ENCODE assay signal across 9 cellular contexts in the genomic region with DNA sequence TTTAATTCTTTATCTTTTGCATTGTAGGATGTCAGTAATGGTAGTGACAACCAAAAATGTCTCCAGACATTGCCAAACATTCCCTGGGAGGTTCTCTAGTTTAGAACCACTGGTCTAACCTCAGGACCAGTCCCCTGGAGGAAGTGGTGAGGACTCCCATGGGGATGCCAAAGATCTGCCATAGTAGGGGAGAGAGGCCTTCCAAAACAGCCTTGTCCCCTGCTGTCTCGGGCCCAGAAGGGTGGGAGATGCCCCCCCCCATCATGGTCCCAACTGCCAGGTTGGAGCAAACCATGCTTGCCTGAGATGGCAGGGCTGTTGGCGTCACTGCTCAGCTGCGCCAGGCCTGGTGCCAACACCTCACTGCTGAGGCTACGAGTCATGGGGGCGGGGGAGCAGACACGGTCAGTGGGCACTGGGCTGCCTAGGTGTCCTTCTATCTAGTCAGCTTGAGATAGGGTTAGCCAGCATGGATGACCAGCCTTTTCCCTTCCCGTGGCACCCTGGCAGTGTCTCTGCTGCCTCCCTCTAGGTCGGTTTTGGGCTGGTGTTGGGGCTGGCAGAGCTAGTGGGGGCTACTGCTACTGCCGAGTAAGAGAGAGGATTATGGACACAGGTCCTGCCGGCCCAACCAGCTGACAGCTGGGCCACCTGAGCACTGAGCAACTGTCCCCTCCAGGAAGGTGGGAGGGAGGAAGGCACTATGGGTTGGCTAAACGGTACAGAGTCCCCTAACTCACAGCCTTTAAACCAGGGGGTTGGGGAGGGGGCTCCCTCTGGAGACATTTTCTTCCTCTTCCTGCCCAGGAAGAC. TPM values are rescaled to one million over a fixed set of nuclear protein-coding genes. Genes with fewer than 3 reads are reported as not detected.
DNase-seq lines count a peak whose midpoint lies in the region; ATAC-seq and TF ChIP-seq lines count a peak whose summit lies in the region.
"Had no signal": no experiment of that assay in that cellular context is flagged by ENCODE, and none has a peak within 500 bp of the region (broad histone marks: within the 10 kb centered on the region; RNA-seq: fewer than 3 reads in every experiment).

No MANE protein-coding gene starts in this region.

- H3K36me3 Mint-ChIP-seq in activated naive CD8-positive, alpha-beta T cell = no peaks in the 10 kb centered on the region
- H3K36me3 Mint-ChIP-seq in activated naive CD8-positive, alpha-beta T cell treated with anti-CD3 and anti-CD28 coated beads, Interleukin-2, amount 50 U/mL, for 24 hours (ENCODE audit: low read depth) = peaks cover 8% of the 10 kb centered on the region

- no peaks in the 10 kb centered on the region for H3K9me3 ChIP-seq in testis
- H3K9me3 ChIP-seq: neutrophil had no signal

- peak overlapping the region; percentile 82; the same call in 1 of the 2 replicates for H3K27ac ChIP-seq in VCaP
- no peak overlapping the region for H3K27ac ChIP-seq in testis
- H3K27ac ChIP-seq: neutrophil had no signal

- H3K27me3 ChIP-seq in testis = no peaks in the 10 kb centered on the region

- no peak overlapping the region for H3K4me3 ChIP-seq in testis

- intact Hi-C loops in left colon (cut with DNase I, micrococcal nuclease) = loop anchor here in 1 of 2 donors (5.0 kb wide), 1 partner anchor 127 kb away; no protein-coding TSS in a partner anchor
- intact Hi-C loops in testis (cut with DNase I; ENCODE audit: low total_unique reads) = loop anchor here (10.0 kb wide), 1 partner anchor 55 kb away; no protein-coding TSS in a partner anchor

- no peak for TF ChIP-seq POLR2A in testis (IDR thresholded peaks at IDR 0.05)

- H3K36me3 ChIP-seq in testis (ENCODE audit: low read depth, missing control alignments) = no peaks in the 10 kb centered on the region
- H3K36me3 ChIP-seq: neutrophil had no signal

- H3K27ac Mint-ChIP-seq in activated naive CD8-positive, alpha-beta T cell = peak overlapping the region; percentile 5
- no peak overlapping the region for H3K27ac Mint-ChIP-seq in activated naive CD8-positive, alpha-beta T cell treated with anti-CD3 and anti-CD28 coated beads, Interleukin-2, amount 50 U/mL, for 24 hours

- TF ChIP-seq CTCF in VCaP (conservative IDR thresholded peaks at IDR 0.05) (no peak), testis (IDR thresholded peaks at IDR 0.05) (no peak)

- peaks cover 34% of the 10 kb centered on the region for H3K4me1 Mint-ChIP-seq in activated naive CD8-positive, alpha-beta T cell (ENCODE audit: low read depth)
- H3K4me1 Mint-ChIP-seq in activated naive CD8-positive, alpha-beta T cell treated with anti-CD3 and anti-CD28 coated beads, Interleukin-2, amount 50 U/mL, for 24 hours = peaks cover 42% of the 10 kb centered on the region

- H3K4me1 ChIP-seq in testis = peaks cover 46% of the 10 kb centered on the region

- H3K27me3 Mint-ChIP-seq in activated naive CD8-positive, alpha-beta T cell = no peaks in the 10 kb centered on the region
- no peaks in the 10 kb centered on the region for H3K27me3 Mint-ChIP-seq in activated naive CD8-positive, alpha-beta T cell treated with anti-CD3 and anti-CD28 coated beads, Interleukin-2, amount 50 U/mL, for 24 hours

- DNase-seq in activated naive CD8-positive, alpha-beta T cell treated with anti-CD3 and anti-CD28 coated beads, Interleukin-2, amount 50 U/mL, for 24 hours = no peak
- DNase-seq in left colon (peak; percentile 30 to 36), testis (peak; percentile 29), CD1c-positive myeloid dendritic cell (ENCODE audit: extremely low spot score) (no peak), occipital lobe (lab: John Stamatoyannopoulos, UW) (no peak)

- H3K4me3 Mint-ChIP-seq in activated naive CD8-positive, alpha-beta T cell = no peak overlapping the region
- H3K4me3 Mint-ChIP-seq in activated naive CD8-positive, alpha-beta T cell treated with anti-CD3 and anti-CD28 coated beads, Interleukin-2, amount 50 U/mL, for 24 hours = no peak overlapping the region

- H3K9me3 Mint-ChIP-seq in activated naive CD8-positive, alpha-beta T cell (ENCODE audit: low read depth) = no peaks in the 10 kb centered on the region
- no peaks in the 10 kb centered on the region for H3K9me3 Mint-ChIP-seq in activated naive CD8-positive, alpha-beta T cell treated with anti-CD3 and anti-CD28 coated beads, Interleukin-2, amount 50 U/mL, for 24 hours

- 72 to 76% methylated on average over 3 to 11 of the region's 11 CpGs for WGBS in testis, 2 donors

- no peak for ATAC-seq in activated naive CD8-positive, alpha-beta T cell treated with anti-CD3 and anti-CD28 coated beads, Interleukin-2, amount 50 U/mL, for 24 hours
- ATAC-seq in left colon (no peak), HG03571 (IDR thresholded peaks at IDR 0.05; ENCODE audit: unreplicated experiment) (no peak)

RNA-seq across cellular contexts. Expression of gene CXXC5, which starts 8.3 kb away (rescaled TPM):
- total RNA-seq in left colon = 10 to 100 TPM; 28.2 to 30.2 TPM
- 10 to 100 TPM; 71.1 to 78.3 TPM for total RNA-seq in testis
- 94.7 TPM for polyA plus RNA-seq in testis (ENCODE audit: insufficient read depth, low read depth, low replicate concordance)
- total RNA-seq in occipital lobe = 37.1 TPM

Comparison
In these comparisons a context has a peak if more than half of its experiments do, and no peak if none do; other contexts are left out.
1. DNase-seq: peak in left colon (2 of 2) and testis (single experiment); none in activated naive CD8-positive, alpha-beta T cell treated with anti-CD3 and anti-CD28 coated beads, Interleukin-2, amount 50 U/mL, for 24 hours (single experiment), CD1c-positive myeloid dendritic cell (single experiment) and occipital lobe (single experiment).